ENCODE assay signal across 25 cellular contexts in genomic region chr2:219916761-219917160, GRCh38.
"Had no signal": no experiment of that assay in that cellular context is flagged by ENCODE, and none has a peak within 500 bp of the region (broad histone marks: within the 10 kb centered on the region; RNA-seq: fewer than 3 reads in every experiment).

No MANE protein-coding gene starts in this region.

- H3K27me3 Mint-ChIP-seq: activated CD4-positive, alpha-beta memory T cell treated with anti-CD3 and anti-CD28 coated beads, Interleukin-2, amount 10 ng/mL, durations not matched to agents 7 days and 5 days; activated CD4-positive, alpha-beta T cell treated with anti-CD3 and anti-CD28 coated beads, Interleukin-2, amount 10 ng/mL, durations not matched to agents 7 days and 5 days; activated T-cell treated with anti-CD3 and anti-CD28 coated beads, Interleukin-2, amount 50 U/mL, for 24 hours had no signal

- H3K27ac ChIP-seq: breast epithelium, left lung, lower lobe of right lung, ovary, prostate gland, tibial nerve had no signal

- H3K36me3 Mint-ChIP-seq: natural killer cell treated with Interleukin-12 subunit alpha and Interleukin-12 subunit beta and Interleukin-15 and Interleukin-18, amount 100 ng/mL, for 72 hours; WTC11 had no signal

- H3K4me3 Mint-ChIP-seq: activated CD4-positive, alpha-beta memory T cell treated with anti-CD3 and anti-CD28 coated beads, Interleukin-2, amount 10 ng/mL, durations not matched to agents 7 days and 5 days; activated CD4-positive, alpha-beta T cell treated with anti-CD3 and anti-CD28 coated beads, Interleukin-2, amount 10 ng/mL, durations not matched to agents 7 days and 5 days; activated T-cell treated with anti-CD3 and anti-CD28 coated beads, Interleukin-2, amount 50 U/mL, for 24 hours; natural killer cell treated with Interleukin-12 subunit alpha and Interleukin-12 subunit beta and Interleukin-15 and Interleukin-18, amount 100 ng/mL, for 72 hours; WTC11 had no signal

- H3K9me3 Mint-ChIP-seq: activated CD4-positive, alpha-beta memory T cell treated with anti-CD3 and anti-CD28 coated beads, Interleukin-2, amount 10 ng/mL, durations not matched to agents 7 days and 5 days; activated CD4-positive, alpha-beta T cell treated with anti-CD3 and anti-CD28 coated beads, Interleukin-2, amount 10 ng/mL, durations not matched to agents 7 days and 5 days; activated T-cell treated with anti-CD3 and anti-CD28 coated beads, Interleukin-2, amount 50 U/mL, for 24 hours; natural killer cell treated with Interleukin-12 subunit alpha and Interleukin-12 subunit beta and Interleukin-15 and Interleukin-18, amount 100 ng/mL, for 72 hours; WTC11 had no signal

- DNase-seq: activated CD4-positive, alpha-beta memory T cell treated with anti-CD3 and anti-CD28 coated beads, Interleukin-2, amount 10 ng/mL, durations not matched to agents 7 days and 5 days; activated CD4-positive, alpha-beta T cell treated with anti-CD3 and anti-CD28 coated beads for 1 hour; activated CD4-positive, alpha-beta T cell treated with anti-CD3 and anti-CD28 coated beads, Interleukin-2, amount 10 ng/mL, durations not matched to agents 7 days and 5 days; activated CD8-positive, alpha-beta memory T cell treated with anti-CD3 and anti-CD28 coated beads, Interleukin-2, amount 50 U/mL, for 48 hours; activated gamma-delta T cell treated with Interleukin-2 at 50 U/mL for 16 hours; activated naive CD4-positive, alpha-beta T cell treated with anti-CD3 and anti-CD28 coated beads, Interleukin-2, amount 50 U/mL, for 16 hours; activated T-cell treated with anti-CD3 and anti-CD28 coated beads, Interleukin-2, amount 50 U/mL, for 24 hours; central memory CD4-positive, alpha-beta T cell; dermis blood vessel endothelial cell; effector CD8-positive, alpha-beta T cell; left lung; lower lobe of right lung; mesenchymal stem cell; mucosa of descending colon; ovary; stimulated activated CD4-positive, alpha-beta T cell treated with anti-CD3 and anti-CD28 coated beads, Interleukin-1b, Interleukin-23, amount 100 ng/mL, for 48 hours; stimulated activated naive CD4-positive, alpha-beta T cell treated with Interleukin-2 at 50 U/mL for 16 hours; T-helper 2 cell had no signal

- H3K4me1 Mint-ChIP-seq: activated CD4-positive, alpha-beta memory T cell treated with anti-CD3 and anti-CD28 coated beads, Interleukin-2, amount 10 ng/mL, durations not matched to agents 7 days and 5 days; activated CD4-positive, alpha-beta T cell treated with anti-CD3 and anti-CD28 coated beads, Interleukin-2, amount 10 ng/mL, durations not matched to agents 7 days and 5 days had no signal

- H3K4me1 ChIP-seq: breast epithelium, left lung, lower lobe of right lung, prostate gland had no signal

- H3K27ac Mint-ChIP-seq: activated CD4-positive, alpha-beta memory T cell treated with anti-CD3 and anti-CD28 coated beads, Interleukin-2, amount 10 ng/mL, durations not matched to agents 7 days and 5 days; activated CD4-positive, alpha-beta T cell treated with anti-CD3 and anti-CD28 coated beads, Interleukin-2, amount 10 ng/mL, durations not matched to agents 7 days and 5 days; activated T-cell treated with anti-CD3 and anti-CD28 coated beads, Interleukin-2, amount 50 U/mL, for 24 hours; natural killer cell treated with Interleukin-12 subunit alpha and Interleukin-12 subunit beta and Interleukin-15 and Interleukin-18, amount 100 ng/mL, for 72 hours; WTC11 had no signal

- H3K36me3 ChIP-seq: breast epithelium, left lung, lower lobe of right lung, ovary, prostate gland, tibial nerve had no signal

- H3K9me3 ChIP-seq: breast epithelium, left lung, lower lobe of right lung, mucosa of descending colon, ovary, prostate gland, tibial nerve had no signal

- FAIRE-seq: frontal cortex had no signal

- H3K4me2 ChIP-seq: smooth muscle cell had no signal

- H3K4me3 ChIP-seq: breast epithelium, left lung, lower lobe of right lung, mucosa of descending colon, ovary, prostate gland, smooth muscle cell, tibial nerve had no signal

- ATAC-seq: left lung; lower lobe of right lung; mucosa of descending colon; natural killer cell treated with Interleukin-12 subunit alpha and Interleukin-12 subunit beta and Interleukin-15 and Interleukin-18, amount 100 ng/mL, for 72 hours; WTC11 had no signal

- H3K27me3 ChIP-seq: breast epithelium, left lung, ovary, tibial nerve had no signal
